In genomic region chr3:45612918-45613602, GRCh38 we compare ENCODE assay signal across 8 cellular contexts. TPM values are rescaled to one million over a fixed set of nuclear protein-coding genes. Genes with fewer than 3 reads are reported as not detected.
A peak's percentile ranks its signal among the peaks of the same experiment; 100 is the strongest.
DNase-seq lines count a peak whose midpoint lies in the region; ATAC-seq and TF ChIP-seq lines count a peak whose summit lies in the region.

No MANE protein-coding gene starts in this region.

- H3K27me3 ChIP-seq in thyroid gland = no peaks in the 10 kb centered on the region
- H3K27me3 ChIP-seq in tibial artery = no peaks in the 10 kb centered on the region

- peaks cover 17% of the 10 kb centered on the region for H3K4me1 Mint-ChIP-seq in mesothelial cell of epicardium

- no peak overlapping the region for H3K27ac Mint-ChIP-seq in mesothelial cell of epicardium

- 53 to 54% methylated on average over 7 of the region's 7 CpGs for WGBS in thyroid gland, 2 donors

- peak overlapping the region; percentile 50 to 87 (median 67) for H3K27ac ChIP-seq in thyroid gland
- peak overlapping the region in 1 of 2 donors; percentile 14 for H3K27ac ChIP-seq in tibial artery

- H3K36me3 ChIP-seq in thyroid gland (no peaks in the 10 kb centered on the region), tibial artery (no peaks in the 10 kb centered on the region)

- no peak overlapping the region for H3K4me3 ChIP-seq in AG10803 (ENCODE audit: low read length)
- no peak overlapping the region for H3K4me3 ChIP-seq in thyroid gland (replicated peaks in 1 of 3)
- no peak overlapping the region for H3K4me3 ChIP-seq in tibial artery

- H3K27me3 Mint-ChIP-seq in mesothelial cell of epicardium (ENCODE audit: low read depth) = no peaks in the 10 kb centered on the region

- H3K4me1 ChIP-seq in thyroid gland (peaks cover 85 to 86% of the 10 kb centered on the region in 2 donors), tibial artery (peaks cover 0 to 95% (median 64%) of the 10 kb centered on the region in 4 donors)

- no peaks in the 10 kb centered on the region for H3K9me3 ChIP-seq in thyroid gland
- no peaks in the 10 kb centered on the region for H3K9me3 ChIP-seq in tibial artery

- TF ChIP-seq CTCF in AG10803 (conservative IDR thresholded peaks at IDR 0.05; ENCODE audit: low read length) = no peak
- TF ChIP-seq CTCF in thyroid gland (IDR thresholded peaks at IDR 0.05) = no peak
- no peak for TF ChIP-seq CTCF in tibial artery (IDR thresholded peaks at IDR 0.05)
- no peak for TF ChIP-seq CTCF in mesothelial cell of epicardium (IDR thresholded peaks at IDR 0.05; ENCODE audit: unreplicated experiment)

- H3K4me3 Mint-ChIP-seq in mesothelial cell of epicardium = no peak overlapping the region

- H3K36me3 Mint-ChIP-seq in mesothelial cell of epicardium = peaks cover 2% of the 10 kb centered on the region

- peak; percentile 53 for DNase-seq in AG10803 (ENCODE audit: low read depth)
- peak; percentile 18 for DNase-seq in amniotic epithelial cell (ENCODE audit: low read depth)
- peak; percentile 49 to 59 for DNase-seq in thyroid gland
- no peak for DNase-seq in tibial artery
- no peak for DNase-seq in ureter (ENCODE audit: low spot score)
- no peak for DNase-seq in mesothelial cell of epicardium (ENCODE audit: low spot score in 2 of 2, unreplicated experiment in 2 of 2)

- no peak for TF ChIP-seq POLR2A in thyroid gland (IDR thresholded peaks at IDR 0.05)

- ATAC-seq in GM19452 (IDR thresholded peaks at IDR 0.05; ENCODE audit: unreplicated experiment) (peak; percentile 79), HG03342 (IDR thresholded peaks at IDR 0.05; ENCODE audit: unreplicated experiment) (peak; percentile 73)

- intact Hi-C loops in thyroid gland (cut with DNase I) = no loop called here
- intact Hi-C loops in tibial artery (cut with DNase I; ENCODE audit: low total_unique reads) = loop anchor here (5.0 kb wide), 1 partner anchor 34 kb away; no protein-coding TSS in a partner anchor

- no peaks in the 10 kb centered on the region for H3K9me3 Mint-ChIP-seq in mesothelial cell of epicardium

RNA-seq across cellular contexts. Expression of gene LIMD1, which starts 18.5 kb away (rescaled TPM):
- total RNA-seq in thyroid gland (10 to 100 TPM; 43.4 to 59.2 (median 52.1) TPM), ureter (62.5 TPM), mesothelial cell of epicardium (27.8 to 28.7 TPM (median 27.8 TPM) in 3 replicates)

Comparison
In these comparisons a context has a peak if more than half of its experiments do, and no peak if none do; other contexts are left out.
1. DNase-seq: peak in AG10803 (single experiment), amniotic epithelial cell (single experiment) and thyroid gland (2 of 2); none in tibial artery (0 of 2), ureter (single experiment) and mesothelial cell of epicardium (0 of 2).